ENCODE assay signal across 21 cellular contexts in genomic region chr5:17123010-17123409, GRCh38.
A peak's percentile ranks its signal among the peaks of the same experiment; 100 is the strongest.
DNase-seq lines count a peak whose midpoint lies in the region; ATAC-seq lines count a peak whose summit lies in the region.
"Had no signal": no experiment of that assay in that cellular context is flagged by ENCODE, and none has a peak within 500 bp of the region (broad histone marks: within the 10 kb centered on the region; RNA-seq: fewer than 3 reads in every experiment).

No MANE protein-coding gene starts in this region.

- no peak overlapping the region for H3K9ac ChIP-seq in mesenchymal stem cell (ENCODE audit: low read length)
- H3K9ac ChIP-seq: neural progenitor cell had no signal

- H3K9me3 ChIP-seq in mesenchymal stem cell (ENCODE audit: control insufficient read depth, low read length), result no peaks in the 10 kb centered on the region
- H3K9me3 ChIP-seq: esophagus muscularis mucosa, lower lobe of right lung had no signal

- H3K23ac ChIP-seq in mesenchymal stem cell (ENCODE audit: low read length in 2 of 2), result no peak overlapping the region

- H3K27me3 ChIP-seq in ACC112 (ENCODE audit: insufficient read depth, low read length) (no peaks in the 10 kb centered on the region), mesenchymal stem cell (ENCODE audit: control insufficient read depth in 1 of 2, insufficient read depth in 1 of 2, low read length in 2 of 2) (no peaks in the 10 kb centered on the region)
- H3K27me3 ChIP-seq: esophagus muscularis mucosa, neural progenitor cell had no signal

- no peak overlapping the region for H3K4me3 ChIP-seq in ACC112 (ENCODE audit: low read depth, low read length)
- no peak overlapping the region for H3K4me3 ChIP-seq in mesenchymal stem cell (ENCODE audit: insufficient read depth in 1 of 2, low read depth in 1 of 2, low read length in 2 of 2)
- H3K4me3 ChIP-seq: esophagus muscularis mucosa, lower lobe of right lung, neural progenitor cell, skin epidermis had no signal

- H3K4me2 ChIP-seq in mesenchymal stem cell (ENCODE audit: low read length, poor library complexity, severe bottlenecking), result no peak overlapping the region
- H3K4me2 ChIP-seq: neural progenitor cell had no signal

- no peak overlapping the region for H4K8ac ChIP-seq in mesenchymal stem cell (ENCODE audit: low read length)

- H2AK5ac ChIP-seq in mesenchymal stem cell (ENCODE audit: low read length, severe bottlenecking), result no peak overlapping the region

- H3K4ac ChIP-seq in mesenchymal stem cell (ENCODE audit: low read depth in 1 of 2, low read length in 2 of 2), result peak overlapping the region in 1 of 2 experiments; percentile 46

- H3K4me1 ChIP-seq in ACC112 (ENCODE audit: control insufficient read depth, insufficient read depth, low read length, unreplicated experiment) (peaks cover 27% of the 10 kb centered on the region), mesenchymal stem cell (ENCODE audit: control insufficient read depth, insufficient read depth, low read depth, low read length) (peaks cover 13% of the 10 kb centered on the region)
- H3K4me1 ChIP-seq: esophagus muscularis mucosa, neural progenitor cell had no signal

- H2AFZ ChIP-seq in ACC112 (ENCODE audit: low read length, unreplicated experiment) (no peak overlapping the region), mesenchymal stem cell (ENCODE audit: low read depth, low read length) (no peak overlapping the region)
- H2AFZ ChIP-seq: neural progenitor cell had no signal

- no peak for ATAC-seq in GM18907 (IDR thresholded peaks at IDR 0.05; ENCODE audit: unreplicated experiment)
- ATAC-seq: lower lobe of right lung; stimulated activated memory B cell treated with anti-CD40 and anti-IgM and Interleukin-4, amounts not matched to agents 10 μg/mL and 1 μg/mL and 100 μg/mL, for 72 hours had no signal

- peak overlapping the region; percentile 73; the same call in 1 of the 2 replicates for H3K27ac ChIP-seq in ACC112 (ENCODE audit: low read depth, low read length)
- no peak overlapping the region for H3K27ac ChIP-seq in mesenchymal stem cell (ENCODE audit: low read length, poor library complexity, severe bottlenecking)
- H3K27ac ChIP-seq: esophagus muscularis mucosa, HL-60, lower lobe of right lung, neural progenitor cell had no signal

- H2BK120ac ChIP-seq in mesenchymal stem cell (ENCODE audit: low read depth, low read length), result peak overlapping the region; percentile 67

- H3K79me2 ChIP-seq in ACC112 (ENCODE audit: control insufficient read depth, insufficient read depth, low read length, unreplicated experiment), result no peaks in the 10 kb centered on the region

- H2BK5ac ChIP-seq in mesenchymal stem cell (ENCODE audit: low read depth, low read length, poor library complexity, severe bottlenecking), result no peak overlapping the region

- peak overlapping the region; percentile 4 for H2BK15ac ChIP-seq in mesenchymal stem cell (ENCODE audit: low read depth, poor library complexity, severe bottlenecking)

- 92% methylated on average over 4 of the region's 5 CpGs for WGBS in mesenchymal stem cell

- H3K79me1 ChIP-seq in mesenchymal stem cell (replicated peaks; ENCODE audit: low read length, poor library complexity, severe bottlenecking), result no peaks in the 10 kb centered on the region

- H3K36me3 ChIP-seq in ACC112 (ENCODE audit: insufficient read depth, low read length) (no peaks in the 10 kb centered on the region), mesenchymal stem cell (ENCODE audit: control insufficient read depth in 1 of 2, insufficient read depth in 2 of 2, low read depth in 1 of 2, low read length in 2 of 2) (no peaks in the 10 kb centered on the region)
- H3K36me3 ChIP-seq: esophagus muscularis mucosa, lower lobe of right lung, neural progenitor cell had no signal

- DNase-seq in GM04503 (ENCODE audit: low read depth) (peak; percentile 61), astrocyte of the hippocampus (ENCODE audit: low read depth, low spot score) (peak; percentile 77), mesenchymal stem cell (peak; percentile 35), superior temporal gyrus (ENCODE audit: extremely low spot score) (no peak), SHP77 (lab: John Stamatoyannopoulos, UW) (no peak)
- no peak for DNase-seq in stimulated activated CD4-positive, alpha-beta T cell treated with anti-CD3 and anti-CD28 coated beads, Interleukin-4, amount 100 ng/mL, for 1 hour
- DNase-seq: activated CD4-positive, alpha-beta T cell treated with anti-CD3 and anti-CD28 coated beads, Interleukin-2, amount 50 U/mL, for 48 hours; activated effector memory CD4-positive, alpha-beta T cell treated with Interleukin-2 at 50 U/mL for 16 hours; activated naive CD8-positive, alpha-beta T cell treated with anti-CD3 and anti-CD28 coated beads for 36 hours; effector memory CD4-positive, alpha-beta T cell; HCEC 1CT; lower lobe of right lung; NCI-H187; NCI-H69 had no signal

- peak overlapping the region; percentile 43 to 64 for H3K18ac ChIP-seq in mesenchymal stem cell (ENCODE audit: low read depth in 1 of 2, low read length in 2 of 2)

- H2BK12ac ChIP-seq in mesenchymal stem cell (ENCODE audit: low read length in 2 of 2), result peak overlapping the region in 1 of 2 experiments; percentile 45

- H3K14ac ChIP-seq in mesenchymal stem cell (ENCODE audit: low read length in 2 of 2), result no peak overlapping the region

- H4K91ac ChIP-seq in mesenchymal stem cell (ENCODE audit: low read length), result no peak overlapping the region

Comparison
In these comparisons a context has a peak if more than half of its experiments do, and no peak if none do; other contexts are left out.
1. DNase-seq: peak in GM04503 (single experiment), astrocyte of the hippocampus (single experiment) and mesenchymal stem cell (single experiment); none in superior temporal gyrus (single experiment), SHP77 (0 of 2) and stimulated activated CD4-positive, alpha-beta T cell treated with anti-CD3 and anti-CD28 coated beads, Interleukin-4, amount 100 ng/mL, for 1 hour (single experiment).